ENCODE assay signal across 19 cellular contexts in genomic region chr13:79435549-79435948, GRCh38. TPM values are rescaled to one million over a fixed set of nuclear protein-coding genes. Genes with fewer than 3 reads are reported as not detected.
DNase-seq lines count a peak whose midpoint lies in the region; ATAC-seq, FAIRE-seq and TF ChIP-seq lines count a peak whose summit lies in the region.
"Had no signal": no experiment of that assay in that cellular context is flagged by ENCODE, and none has a peak within 500 bp of the region (broad histone marks: within the 10 kb centered on the region; RNA-seq: fewer than 3 reads in every experiment).

No MANE protein-coding gene starts in this region.

- TF ChIP-seq CTCF in AG04449 (IDR thresholded peaks at IDR 0.05; ENCODE audit: insufficient read depth, low read length, missing control alignments) (no peak), HFFc6 (IDR thresholded peaks at IDR 0.05) (no peak), astrocyte (IDR thresholded peaks at IDR 0.05; ENCODE audit: insufficient read depth, low read depth, low read length) (no peak), hepatocyte (IDR thresholded peaks at IDR 0.05; ENCODE audit: poor library complexity) (no peak)

- H3K4me2 ChIP-seq in astrocyte (ENCODE audit: low read length) (peak overlapping the region; percentile 34), hepatocyte (peak overlapping the region; percentile 22)

- H3K36me3 ChIP-seq in astrocyte (ENCODE audit: insufficient read depth, low read length) (no peaks in the 10 kb centered on the region), hepatocyte (replicated peaks; ENCODE audit: insufficient read depth, low read depth) (no peaks in the 10 kb centered on the region)
- H3K36me3 ChIP-seq: gastroesophageal sphincter, upper lobe of left lung had no signal

- H4K20me1 ChIP-seq in astrocyte (ENCODE audit: insufficient read depth, low read length) (no peaks in the 10 kb centered on the region), hepatocyte (ENCODE audit: insufficient read depth, poor library complexity, severe bottlenecking) (no peaks in the 10 kb centered on the region)

- H3K4me1 Mint-ChIP-seq in HFFc6 (ENCODE audit: low read depth) (peaks cover 32% of the 10 kb centered on the region), astrocyte (ENCODE audit: low read depth, unreplicated experiment) (peaks cover 12% of the 10 kb centered on the region)
- peaks cover 2 to 8% of the 10 kb centered on the region in 2 donors for H3K4me1 Mint-ChIP-seq in stimulated activated naive B cell treated with anti-CD40 and anti-IgM and Interleukin-4, amounts not matched to agents 10 μg/mL and 1 μg/mL and 100 μg/mL, for 72 hours

- H3K9me3 ChIP-seq in astrocyte (ENCODE audit: insufficient read depth, low read depth, low read length) (no peaks in the 10 kb centered on the region), hepatocyte (ENCODE audit: low read depth) (no peaks in the 10 kb centered on the region)
- H3K9me3 ChIP-seq: gastroesophageal sphincter, upper lobe of left lung had no signal

- peak overlapping the region; percentile 95 for H3K27ac Mint-ChIP-seq in HFFc6
- peak overlapping the region; percentile 60 for H3K27ac Mint-ChIP-seq in astrocyte (ENCODE audit: unreplicated experiment)
- no peak overlapping the region for H3K27ac Mint-ChIP-seq in stimulated activated naive B cell treated with anti-CD40 and anti-IgM and Interleukin-4, amounts not matched to agents 10 μg/mL and 1 μg/mL and 100 μg/mL, for 72 hours
- H3K27ac Mint-ChIP-seq: activated naive CD8-positive, alpha-beta T cell had no signal

- H3K4me3 Mint-ChIP-seq in HFFc6 (peak overlapping the region; percentile 77), astrocyte (ENCODE audit: unreplicated experiment) (no peak overlapping the region)
- H3K4me3 Mint-ChIP-seq in stimulated activated naive B cell treated with anti-CD40 and anti-IgM and Interleukin-4, amounts not matched to agents 10 μg/mL and 1 μg/mL and 100 μg/mL, for 72 hours: no peak overlapping the region
- H3K4me3 Mint-ChIP-seq: activated naive CD8-positive, alpha-beta T cell had no signal

- no peaks in the 10 kb centered on the region for H3K4me1 ChIP-seq in astrocyte (ENCODE audit: insufficient read depth, low read length)
- H3K4me1 ChIP-seq in hepatocyte (ENCODE audit: insufficient read depth): peaks cover 3% of the 10 kb centered on the region
- H3K4me1 ChIP-seq: gastroesophageal sphincter, upper lobe of left lung had no signal

- H3K36me3 Mint-ChIP-seq in HFFc6 (ENCODE audit: low read depth) (no peaks in the 10 kb centered on the region), astrocyte (ENCODE audit: low read depth, unreplicated experiment) (no peaks in the 10 kb centered on the region)
- peaks cover 0 to 1% of the 10 kb centered on the region in 2 donors for H3K36me3 Mint-ChIP-seq in stimulated activated naive B cell treated with anti-CD40 and anti-IgM and Interleukin-4, amounts not matched to agents 10 μg/mL and 1 μg/mL and 100 μg/mL, for 72 hours
- H3K36me3 Mint-ChIP-seq: activated naive CD8-positive, alpha-beta T cell had no signal

- no peak overlapping the region for H3K4me3 ChIP-seq in AG04449 (ENCODE audit: low read depth, low read length)
- H3K4me3 ChIP-seq in astrocyte (ENCODE audit: insufficient read depth, low read depth, low read length): no peak overlapping the region
- no peak overlapping the region for H3K4me3 ChIP-seq in hepatocyte
- H3K4me3 ChIP-seq: gastroesophageal sphincter, upper lobe of left lung had no signal

- POLR2A ChIA-PET in AG04449 (lab: Yijun Ruan, JAX): no interaction called here

- peak overlapping the region; percentile 52 for H3K27ac ChIP-seq in astrocyte (ENCODE audit: low read depth, low read length)
- H3K27ac ChIP-seq in hepatocyte: peak overlapping the region; percentile 55
- H3K27ac ChIP-seq: gastroesophageal sphincter, upper lobe of left lung had no signal

- H3K27me3 ChIP-seq in astrocyte (ENCODE audit: insufficient read depth, low read length) (no peaks in the 10 kb centered on the region), hepatocyte (no peaks in the 10 kb centered on the region)
- H3K27me3 ChIP-seq: gastroesophageal sphincter, upper lobe of left lung had no signal

- H3K27me3 Mint-ChIP-seq in HFFc6 (ENCODE audit: insufficient read depth): no peaks in the 10 kb centered on the region
- H3K27me3 Mint-ChIP-seq in astrocyte (ENCODE audit: low read depth, unreplicated experiment): no peaks in the 10 kb centered on the region
- peaks cover 0 to 4% of the 10 kb centered on the region in 2 donors for H3K27me3 Mint-ChIP-seq in stimulated activated naive B cell treated with anti-CD40 and anti-IgM and Interleukin-4, amounts not matched to agents 10 μg/mL and 1 μg/mL and 100 μg/mL, for 72 hours
- H3K27me3 Mint-ChIP-seq: activated naive CD8-positive, alpha-beta T cell had no signal

- no peaks in the 10 kb centered on the region for H3K9me2 ChIP-seq in hepatocyte (replicated peaks; ENCODE audit: insufficient read depth)

- H3K9me3 Mint-ChIP-seq in HFFc6: no peaks in the 10 kb centered on the region
- no peaks in the 10 kb centered on the region for H3K9me3 Mint-ChIP-seq in astrocyte (ENCODE audit: unreplicated experiment)
- no peaks in the 10 kb centered on the region for H3K9me3 Mint-ChIP-seq in stimulated activated naive B cell treated with anti-CD40 and anti-IgM and Interleukin-4, amounts not matched to agents 10 μg/mL and 1 μg/mL and 100 μg/mL, for 72 hours

- ATAC-seq in HG03025 (IDR thresholded peaks at IDR 0.05; ENCODE audit: low FRiP score, unreplicated experiment): no peak
- no peak for ATAC-seq in stimulated activated naive B cell treated with anti-CD40 and anti-IgM and Interleukin-4, amounts not matched to agents 10 μg/mL and 1 μg/mL and 100 μg/mL, for 72 hours (replicated peaks)
- ATAC-seq: gastroesophageal sphincter had no signal

- peak; percentile 67 for FAIRE-seq in astrocyte (lab: Jason Lieb, UNC)
- FAIRE-seq: H1 had no signal

- CTCF ChIA-PET in AG04449 (lab: Yijun Ruan, JAX): interaction anchor here (5.2 kb wide), 1 partner anchor 11 kb away, joined by 39 read pairs; no protein-coding TSS in a partner anchor

- WGBS in hepatocyte (ENCODE audit: low lambda C conversion rate, missing lambda C conversion rate): 23% methylated on average over 1 of the region's 1 CpG

- no peak overlapping the region for H3K9ac ChIP-seq in astrocyte (ENCODE audit: low read length)

- H2AFZ ChIP-seq in astrocyte (ENCODE audit: low read depth, low read length) (no peak overlapping the region), hepatocyte (no peak overlapping the region)

- H3K79me2 ChIP-seq in astrocyte (ENCODE audit: insufficient read depth, low read length) (no peaks in the 10 kb centered on the region), hepatocyte (no peaks in the 10 kb centered on the region)

- DNase-seq in AG04449 (ENCODE audit: low read depth, low spot score) (peak; percentile 54), HFFc6 (peak; percentile 89), astrocyte (ENCODE audit: low read depth) (peak; percentile 79), hepatocyte (ENCODE audit: low spot score) (no peak), cerebellum (ENCODE audit: low spot score) (no peak), NCI-H187 (lab: John Stamatoyannopoulos, UW) (no peak)
- no peak for DNase-seq in stimulated activated naive B cell treated with anti-CD40 and anti-IgM and Interleukin-4, amounts not matched to agents 10 μg/mL and 1 μg/mL and 100 μg/mL, for 72 hours
- DNase-seq: activated CD4-positive, CD25-positive, alpha-beta regulatory T cell; activated CD8-positive, alpha-beta memory T cell treated with anti-CD3 and anti-CD28 coated beads, Interleukin-2, amount 50 U/mL, for 4 hours; dermis blood vessel endothelial cell; DMS79; islet precursor cell; posterior cingulate gyrus; stimulated activated CD8-positive, alpha-beta memory T cell treated with anti-CD3 and anti-CD28 coated beads, Interleukin-4, amount 100 ng/mL, for 48 hours; upper lobe of left lung had no signal

RNA-seq across cellular contexts. Expression of gene RBM26, which starts 29.5 kb away (rescaled TPM):
- total RNA-seq in HFFc6 (2021; fragmentation: NEBNext Ultra II Directional; extraction: Animal tissue kit (Norgen Biotek cat#: 25700)): 10 to 100 TPM; 28.5 to 37.6 (median 33.3) TPM
- total RNA-seq in astrocyte: 38.5 and 42.6 TPM in 2 replicates
- total RNA-seq in hepatocyte: 38.8 and 45.9 TPM in 2 replicates
- 17.5 and 19.3 TPM in 2 replicates for polyA plus RNA-seq in hepatocyte
- total RNA-seq in cerebellum: 71.5 TPM

RNA-seq across cellular contexts. Expression of gene NDFIP2, which starts 45.4 kb away (rescaled TPM):
- total RNA-seq in HFFc6 (2021; fragmentation: NEBNext Ultra II Directional; extraction: Animal tissue kit (Norgen Biotek cat#: 25700)): 100 to 1,000 TPM in 2 of 6 experiments, 10 to 100 TPM in 4; 97.1 to 132 (median 99.7) TPM
- 79.1 and 90.5 TPM in 2 replicates for total RNA-seq in astrocyte
- total RNA-seq in hepatocyte: 72.8 and 80.2 TPM in 2 replicates
- 40.6 and 54.4 TPM in 2 replicates for polyA plus RNA-seq in hepatocyte
- total RNA-seq in cerebellum: 28.9 TPM

Comparison
In these comparisons a context has a peak if more than half of its experiments do, and no peak if none do; other contexts are left out.
1. DNase-seq: peak in AG04449 (single experiment), HFFc6 (single experiment) and astrocyte (single experiment); none in hepatocyte (single experiment), cerebellum (single experiment), NCI-H187 (0 of 2) and stimulated activated naive B cell treated with anti-CD40 and anti-IgM and Interleukin-4, amounts not matched to agents 10 μg/mL and 1 μg/mL and 100 μg/mL, for 72 hours (single experiment).